ENCODE assay signal across 8 cellular contexts in the genomic region with DNA sequence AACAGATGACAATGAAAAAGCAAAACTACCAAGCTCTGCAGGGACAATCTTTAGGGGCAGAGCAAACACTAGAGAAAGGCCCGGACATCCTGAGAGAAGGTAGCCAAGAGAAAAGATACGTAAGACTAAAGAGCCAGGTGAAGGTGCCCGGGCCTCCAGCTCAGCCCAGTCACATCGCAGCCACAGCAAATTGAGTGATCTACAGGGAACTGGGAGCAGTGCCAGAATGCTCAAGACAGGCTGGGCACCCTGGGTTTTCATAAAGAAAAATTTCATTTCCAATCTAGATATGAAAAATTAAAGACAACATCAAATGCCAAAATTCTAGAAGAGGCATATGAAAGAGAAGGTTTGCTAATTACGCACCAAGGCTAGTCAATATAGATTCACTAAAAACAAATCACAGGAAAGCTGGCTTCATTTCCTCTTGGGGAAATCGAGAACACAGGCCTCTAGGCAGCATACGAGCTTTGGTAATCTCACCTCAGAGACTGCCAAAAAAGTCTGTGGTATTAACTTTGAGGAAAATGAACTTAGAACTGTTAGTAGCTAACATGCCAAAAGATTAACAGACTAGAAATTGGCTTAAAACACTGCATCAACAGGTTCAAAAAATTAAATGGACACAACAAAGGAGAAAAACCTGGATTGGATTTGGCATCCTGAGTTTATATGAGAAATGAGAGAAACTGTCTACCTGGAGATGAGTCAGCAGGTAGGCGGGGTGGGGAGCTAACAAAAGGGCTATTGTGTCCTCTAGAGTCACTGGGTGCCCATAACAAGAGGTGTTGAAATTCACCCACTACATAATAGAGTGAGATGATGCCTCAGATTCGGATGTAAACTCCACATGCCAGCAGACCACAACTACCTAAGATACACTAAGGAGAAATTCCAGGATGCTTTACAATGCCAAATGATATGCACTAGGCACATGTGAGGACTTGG. TPM values are rescaled to one million over a fixed set of nuclear protein-coding genes. Genes with fewer than 3 reads are reported as not detected.
A peak's percentile ranks its signal among the peaks of the same experiment; 100 is the strongest.
DNase-seq lines count a peak whose midpoint lies in the region; ATAC-seq, FAIRE-seq and TF ChIP-seq lines count a peak whose summit lies in the region.

No MANE protein-coding gene starts in this region.

- H3K27me3 Mint-ChIP-seq in endodermal cell (ENCODE audit: insufficient read depth), result no peaks in the 10 kb centered on the region
- no peaks in the 10 kb centered on the region for H3K27me3 Mint-ChIP-seq in neural crest cell (ENCODE audit: low read depth)

- no peak for ATAC-seq in GM19463 (IDR thresholded peaks at IDR 0.05; ENCODE audit: unreplicated experiment)
- no peak for ATAC-seq in HG03135 (IDR thresholded peaks at IDR 0.05; ENCODE audit: unreplicated experiment)
- no peak for ATAC-seq in GM21576 (IDR thresholded peaks at IDR 0.05; ENCODE audit: unreplicated experiment)

- no peaks in the 10 kb centered on the region for H3K9me3 ChIP-seq in endodermal cell (ENCODE audit: control insufficient read depth, low read length)

- H3K9me3 Mint-ChIP-seq in endodermal cell (no peaks in the 10 kb centered on the region), neural crest cell (no peaks in the 10 kb centered on the region)

- H3K4me1 Mint-ChIP-seq in endodermal cell, result peaks cover 57% of the 10 kb centered on the region
- H3K4me1 Mint-ChIP-seq in neural crest cell, result peaks cover 70% of the 10 kb centered on the region

- TF ChIP-seq CTCF in endodermal cell (conservative IDR thresholded peaks at IDR 0.05), result no peak
- TF ChIP-seq CTCF in neural crest cell (conservative IDR thresholded peaks at IDR 0.05), result no peak

- H3K27ac Mint-ChIP-seq in endodermal cell (peak overlapping the region; percentile 92), neural crest cell (ENCODE audit: unreplicated experiment) (peak overlapping the region; percentile 28)

- 75 to 90% methylated on average over 6 to 9 of the region's 9 CpGs for WGBS in endodermal cell (ENCODE audit: insufficient coverage in 1 of 2, insufficient read length in 1 of 2), 2 experiments

- peak; percentile 62 for DNase-seq in G401 (ENCODE audit: low spot score)
- DNase-seq in NCI-H2107 (lab: John Stamatoyannopoulos, UW), result peak; percentile 40
- DNase-seq in endodermal cell, result peak; percentile 82
- no peak for DNase-seq in neural crest cell (ENCODE audit: low read depth, low spot score)
- no peak for DNase-seq in HTR-8/SVneo (ENCODE audit: insufficient read length, low spot score)

- no peak for FAIRE-seq in HTR-8/SVneo (lab: Jason Lieb, UNC)

- H3K4me3 Mint-ChIP-seq in endodermal cell (no peak overlapping the region), neural crest cell (peak overlapping the region; percentile 32)

- H3K9ac ChIP-seq in endodermal cell (ENCODE audit: extremely low read depth, low read length, poor library complexity, severe bottlenecking), result no peak overlapping the region

- H3K4me1 ChIP-seq in endodermal cell (ENCODE audit: control insufficient read depth, insufficient read depth, low read length), result peaks cover 19% of the 10 kb centered on the region

- H3K36me3 Mint-ChIP-seq in endodermal cell (ENCODE audit: low read depth), result peaks cover 63% of the 10 kb centered on the region
- H3K36me3 Mint-ChIP-seq in neural crest cell (ENCODE audit: low read depth), result no peaks in the 10 kb centered on the region

- in situ Hi-C loops in G401 (cut with HindIII; ENCODE audit: low sequenced_read_pairs), result no loop called here

- H3K36me3 ChIP-seq in endodermal cell (ENCODE audit: control insufficient read depth, insufficient read depth, low read length), result peaks cover 78% of the 10 kb centered on the region

- no peaks in the 10 kb centered on the region for H3K27me3 ChIP-seq in endodermal cell (ENCODE audit: control insufficient read depth, insufficient read depth, low read length, poor library complexity, severe bottlenecking)

- peak overlapping the region; percentile 12 for H3K27ac ChIP-seq in endodermal cell (ENCODE audit: low read depth, low read length)

- H3K4me3 ChIP-seq in endodermal cell (ENCODE audit: low read length), result no peak overlapping the region

RNA-seq across cellular contexts. Expression of a gene that starts 6.6 kb away (rescaled TPM):
- total RNA-seq in G401 (2014; rRNA removed; shearing (Covaris generic)), result 167 and 190 TPM in 2 replicates
- total RNA-seq in endodermal cell (100 to 1,000 TPM; 148 to 182 TPM), neural crest cell (194 and 204 TPM in 2 replicates)
- polyA plus RNA-seq in endodermal cell (2013, experiment 1 of 2), result 145 TPM
- polyA plus RNA-seq in endodermal cell (2013, experiment 2 of 2), result 147 TPM

Comparison
In these comparisons a context has a peak if more than half of its experiments do, and no peak if none do; other contexts are left out.
1. DNase-seq: peak in G401 (single experiment), NCI-H2107 (single experiment) and endodermal cell (single experiment); none in neural crest cell (single experiment) and HTR-8/SVneo (single experiment).